30 cellular contexts compared by ENCODE assay signal in the genomic region with DNA sequence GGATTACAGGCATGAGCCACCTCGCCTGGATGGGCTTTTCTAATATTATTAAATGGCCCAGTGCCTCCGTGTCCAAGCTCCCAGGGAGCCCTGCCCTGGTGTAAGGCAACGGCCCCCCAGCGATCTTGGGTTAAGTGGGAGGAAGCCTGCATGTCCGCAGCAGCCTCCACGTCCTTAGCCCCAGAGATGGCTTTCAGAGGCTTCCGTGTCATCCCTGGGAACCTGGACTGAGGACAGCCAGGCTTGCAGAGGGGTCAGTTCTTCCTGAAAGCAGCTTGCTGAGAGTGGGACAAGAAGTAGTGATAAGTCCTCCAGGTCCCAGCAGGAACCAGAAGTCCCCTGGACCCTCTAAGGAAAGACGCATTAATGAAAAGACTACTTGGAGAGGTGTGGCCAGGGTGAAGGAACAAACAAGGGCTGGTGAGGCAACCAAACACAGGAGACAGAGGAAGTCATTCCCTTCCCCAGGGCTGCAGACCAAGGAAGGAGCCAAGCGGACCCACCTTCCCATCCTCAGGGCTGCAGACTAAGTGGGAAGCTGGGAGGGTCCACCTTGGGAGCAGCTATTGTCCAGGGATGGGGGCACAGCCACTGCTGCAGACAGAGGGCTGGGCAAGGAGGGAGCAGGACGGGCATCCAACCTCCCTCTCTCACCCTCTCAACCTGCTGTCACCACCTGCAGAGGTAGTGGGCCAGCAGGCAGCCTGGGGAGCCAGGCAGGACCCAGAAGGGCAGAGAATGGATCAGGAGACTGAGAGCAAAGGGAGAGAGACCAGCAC. TPM values are rescaled to one million over a fixed set of nuclear protein-coding genes. Genes with fewer than 3 reads are reported as not detected.
DNase-seq lines count a peak whose midpoint lies in the region; ATAC-seq and TF ChIP-seq lines count a peak whose summit lies in the region.
"Had no signal": no experiment of that assay in that cellular context is flagged by ENCODE, and none has a peak within 500 bp of the region (broad histone marks: within the 10 kb centered on the region; RNA-seq: fewer than 3 reads in every experiment).

No MANE protein-coding gene starts in this region.

- no peaks in the 10 kb centered on the region for H3K36me3 ChIP-seq in stomach
- no peaks in the 10 kb centered on the region for H3K36me3 ChIP-seq in colonic mucosa
- H3K36me3 ChIP-seq: ovary, thoracic aorta had no signal

- no peaks in the 10 kb centered on the region for H3K36me3 Mint-ChIP-seq in activated T-cell treated with anti-CD3 and anti-CD28 coated beads, Interleukin-2, amount 50 U/mL, for 4 hours (ENCODE audit: insufficient read depth)
- peaks cover 4% of the 10 kb centered on the region for H3K36me3 Mint-ChIP-seq in central memory CD8-positive, alpha-beta T cell (ENCODE audit: insufficient read depth)
- H3K36me3 Mint-ChIP-seq: CD8-positive, alpha-beta memory T cell; immature natural killer cell had no signal

- WGBS in stomach, 5 donors = 83 to 88% (median 85%) methylated on average over 10 of the region's 10 CpGs

- in situ Hi-C loops in KBM-7 (cut with MboI; ENCODE audit: low pct_unique_long_range_greater_than_20kb, low sequenced_read_pairs) = no loop called here

- H3K27ac Mint-ChIP-seq in central memory CD8-positive, alpha-beta T cell (ENCODE audit: low read depth) = peak overlapping the region; percentile 35
- H3K27ac Mint-ChIP-seq: activated naive CD8-positive, alpha-beta T cell treated with anti-CD3 and anti-CD28 coated beads, Interleukin-2, amount 50 U/mL, for 24 hours had no signal

- DNase-seq in activated T-cell treated with anti-CD3 and anti-CD28 coated beads, Interleukin-2, amount 50 U/mL, for 4 hours = no peak
- no peak for DNase-seq in activated T-cell treated with anti-CD3 and anti-CD28 coated beads, Interleukin-2, amount 50 U/mL, for 48 hours
- DNase-seq in KBM-7 (peak; percentile 45), stomach (peak; percentile 11), colonic mucosa (no peak), NCI-H1417 (lab: John Stamatoyannopoulos, UW) (no peak)
- no peak for DNase-seq in central memory CD8-positive, alpha-beta T cell (ENCODE audit: low spot score in 2 of 2)
- DNase-seq: activated CD4-positive, alpha-beta T cell treated with anti-CD3 and anti-CD28 coated beads for 4 hours; activated naive CD8-positive, alpha-beta T cell treated with anti-CD3 and anti-CD28 coated beads, Interleukin-2, amount 50 U/mL, for 24 hours; CD8-positive, alpha-beta memory T cell; cortex of kidney; EL; erythroblast; GOT3; hypothalamus; immature natural killer cell; left cardiac atrium; mucosa of descending colon; NCI-H1417 treated with DMSO at 0.1 percent for 48 hours; NCI-H2029 treated with DMSO at 0.1 percent for 48 hours; NCI-H2227 treated with DMSO at 0.1 percent for 48 hours; NCI-H526 treated with DMSO at 0.1 percent for 48 hours; ovary; Right ventricle myocardium superior; stimulated activated naive CD8-positive, alpha-beta T cell treated with anti-CD3 and anti-CD28 coated beads, Interleukin-15, Interleukin-2, amounts not matched to agents 100 U/mL and 50 U/mL, for 24 hours had no signal

- no peak for TF ChIP-seq POLR2A in stomach (IDR thresholded peaks at IDR 0.05)

- TF ChIP-seq CTCF in stomach (IDR thresholded peaks at IDR 0.05) (no peak), colonic mucosa (IDR thresholded peaks at IDR 0.05) (no peak)

- no peaks in the 10 kb centered on the region for H3K9me3 Mint-ChIP-seq in activated T-cell treated with anti-CD3 and anti-CD28 coated beads, Interleukin-2, amount 50 U/mL, for 4 hours
- H3K9me3 Mint-ChIP-seq in central memory CD8-positive, alpha-beta T cell = no peaks in the 10 kb centered on the region
- H3K9me3 Mint-ChIP-seq: activated naive CD8-positive, alpha-beta T cell treated with anti-CD3 and anti-CD28 coated beads, Interleukin-2, amount 50 U/mL, for 24 hours; CD8-positive, alpha-beta memory T cell; immature natural killer cell had no signal

- H3K9ac ChIP-seq in colonic mucosa (ENCODE audit: low read depth in 2 of 2, low read length in 2 of 2) = no peak overlapping the region

- no peaks in the 10 kb centered on the region for H3K9me3 ChIP-seq in stomach
- no peaks in the 10 kb centered on the region for H3K9me3 ChIP-seq in colonic mucosa
- H3K9me3 ChIP-seq: mucosa of descending colon, ovary, thoracic aorta had no signal

- H3K4me1 ChIP-seq in stomach = peaks cover 0 to 4% (median 0%) of the 10 kb centered on the region in 4 donors
- no peaks in the 10 kb centered on the region for H3K4me1 ChIP-seq in colonic mucosa

- H3K27ac ChIP-seq in stomach = no peak overlapping the region
- H3K27ac ChIP-seq in colonic mucosa = no peak overlapping the region
- H3K27ac ChIP-seq: ovary, thoracic aorta had no signal

- H3K27me3 ChIP-seq in stomach (peaks cover 0 to 28% (median 0%) of the 10 kb centered on the region in 3 donors), colonic mucosa (no peaks in the 10 kb centered on the region)
- H3K27me3 ChIP-seq: ovary had no signal

- H3K4me1 Mint-ChIP-seq in activated T-cell treated with anti-CD3 and anti-CD28 coated beads, Interleukin-2, amount 50 U/mL, for 4 hours (ENCODE audit: low read depth) = peaks cover 31% of the 10 kb centered on the region
- H3K4me1 Mint-ChIP-seq in central memory CD8-positive, alpha-beta T cell = peaks cover 20% of the 10 kb centered on the region
- H3K4me1 Mint-ChIP-seq: nephron had no signal

- no peak for TF ChIP-seq EP300 in stomach (IDR thresholded peaks at IDR 0.05)

- intact Hi-C loops in stomach (cut with DNase I; ENCODE audit: low total_unique reads) = no loop called here
- intact Hi-C loops in colonic mucosa (cut with DNase I) = no loop called here

- ATAC-seq in activated T-cell treated with anti-CD3 and anti-CD28 coated beads, Interleukin-2, amount 50 U/mL, for 4 hours = no peak
- ATAC-seq in central memory CD8-positive, alpha-beta T cell (replicated peaks; ENCODE audit: extremely low read depth, poor library complexity, severe bottlenecking) = no peak
- ATAC-seq: K562, left cardiac atrium, mucosa of descending colon had no signal

- H3K4me3 Mint-ChIP-seq in activated T-cell treated with anti-CD3 and anti-CD28 coated beads, Interleukin-2, amount 50 U/mL, for 4 hours = peak overlapping the region; percentile 1
- H3K4me3 Mint-ChIP-seq in central memory CD8-positive, alpha-beta T cell = no peak overlapping the region
- H3K4me3 Mint-ChIP-seq: activated naive CD8-positive, alpha-beta T cell treated with anti-CD3 and anti-CD28 coated beads, Interleukin-2, amount 50 U/mL, for 24 hours; CD8-positive, alpha-beta memory T cell; immature natural killer cell; nephron had no signal

- H3K4me3 ChIP-seq in stomach = no peak overlapping the region
- H3K4me3 ChIP-seq in colonic mucosa = no peak overlapping the region
- H3K4me3 ChIP-seq: K562, lung, mucosa of descending colon, ovary, skin epidermis, thoracic aorta had no signal

- H3K27me3 Mint-ChIP-seq in activated T-cell treated with anti-CD3 and anti-CD28 coated beads, Interleukin-2, amount 50 U/mL, for 4 hours (ENCODE audit: low read depth) = no peaks in the 10 kb centered on the region
- peaks cover 34% of the 10 kb centered on the region for H3K27me3 Mint-ChIP-seq in central memory CD8-positive, alpha-beta T cell
- H3K27me3 Mint-ChIP-seq: activated naive CD8-positive, alpha-beta T cell treated with anti-CD3 and anti-CD28 coated beads, Interleukin-2, amount 50 U/mL, for 24 hours had no signal

RNA-seq across cellular contexts. Expression of a gene that starts 13.0 kb away (rescaled TPM):
- 10 to 100 TPM; 46.9 to 58.1 (median 47.9) TPM for total RNA-seq in activated T-cell treated with anti-CD3 and anti-CD28 coated beads, Interleukin-2, amount 50 U/mL, for 4 hours
- 10 to 100 TPM in 4 of 5 donors, 1 to 10 TPM in 1; 9.9 to 65.2 (median 42.2) TPM for total RNA-seq in stomach
- 10 to 100 TPM; 24.5 to 37.9 (median 30.5) TPM for polyA plus RNA-seq in stomach
- total RNA-seq in colonic mucosa = 100 to 1,000 TPM in 1 of 2 donors, 10 to 100 TPM in 1; 72.1 to 232 TPM

Comparison
In these comparisons a context has a peak if more than half of its experiments do, and no peak if none do; other contexts are left out.
1. DNase-seq: peak in KBM-7 (single experiment) and stomach (single experiment); none in activated T-cell treated with anti-CD3 and anti-CD28 coated beads, Interleukin-2, amount 50 U/mL, for 4 hours (single experiment), activated T-cell treated with anti-CD3 and anti-CD28 coated beads, Interleukin-2, amount 50 U/mL, for 48 hours (0 of 2), central memory CD8-positive, alpha-beta T cell (0 of 2), colonic mucosa (single experiment) and NCI-H1417 (0 of 3).